21 cellular contexts compared by ENCODE assay signal in the genomic region with DNA sequence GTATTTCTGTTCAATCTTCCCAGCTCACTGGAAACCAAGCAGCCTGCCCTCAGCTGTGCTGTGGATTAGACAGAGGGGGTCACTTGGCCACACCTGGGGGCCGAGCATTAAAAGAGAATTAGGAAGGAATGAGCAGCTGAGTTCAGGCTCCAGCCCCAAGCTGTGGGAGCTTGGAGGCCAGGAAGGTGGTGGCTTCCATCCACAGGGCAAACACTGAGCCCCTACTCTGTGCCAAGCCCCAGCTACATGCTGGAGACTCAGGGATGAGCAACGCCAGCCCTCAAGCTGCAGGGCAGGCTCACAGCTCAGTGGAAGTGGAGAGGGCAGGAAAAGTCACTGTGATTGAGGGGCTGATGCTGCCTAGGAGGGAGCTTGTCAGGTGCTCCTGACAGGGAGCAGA.
"Had no signal": no experiment of that assay in that cellular context is flagged by ENCODE, and none has a peak within 500 bp of the region (broad histone marks: within the 10 kb centered on the region; RNA-seq: fewer than 3 reads in every experiment).

No MANE protein-coding gene starts in this region.

- H3K27me3 ChIP-seq: neural progenitor cell, ovary, right atrium auricular region, right lobe of liver, upper lobe of left lung, vagina had no signal

- H3K4me3 Mint-ChIP-seq: natural killer cell; nephron progenitor cell; neural progenitor cell; stimulated activated memory B cell treated with anti-CD40 and anti-IgM and Interleukin-4, amounts not matched to agents 10 μg/mL and 1 μg/mL and 100 μg/mL, for 72 hours; stimulated activated naive CD8-positive, alpha-beta T cell treated with anti-CD3 and anti-CD28 coated beads, Interleukin-15, amount 100 ng/mL, for 72 hours had no signal

- H3K4me3 ChIP-seq: left ventricle myocardium inferior, lung, neural progenitor cell, ovary, right atrium auricular region, right lobe of liver, smooth muscle cell, transverse colon, upper lobe of left lung, vagina had no signal

- H3K27ac ChIP-seq: left ventricle myocardium inferior, neural progenitor cell, ovary, right atrium auricular region, right lobe of liver, transverse colon, upper lobe of left lung, vagina had no signal

- H3K9me3 ChIP-seq: left ventricle myocardium inferior, ovary, right atrium auricular region, right lobe of liver, transverse colon, upper lobe of left lung, vagina had no signal

- H3K27ac Mint-ChIP-seq: natural killer cell; nephron progenitor cell; neural progenitor cell; progenitor cell of endocrine pancreas; stimulated activated memory B cell treated with anti-CD40 and anti-IgM and Interleukin-4, amounts not matched to agents 10 μg/mL and 1 μg/mL and 100 μg/mL, for 72 hours had no signal

- DNase-seq: left ventricle myocardium inferior; natural killer cell; nephron progenitor cell; ovary; right lobe of liver; stimulated activated CD4-positive, alpha-beta T cell treated with anti-CD3 and anti-CD28 coated beads, Interleukin-1b, Interleukin-23, amount 100 ng/mL, for 48 hours; stimulated activated CD4-positive, alpha-beta T cell treated with anti-CD3 and anti-CD28 coated beads, Interleukin-2, amount 100 ng/mL, for 48 hours; stimulated activated CD4-positive, alpha-beta T cell treated with anti-CD3 and anti-CD28 coated beads, Interleukin-4, amount 100 ng/mL, for 4 hours; stimulated activated CD8-positive, alpha-beta memory T cell treated with anti-CD3 and anti-CD28 coated beads, Interleukin-4, amount 100 ng/mL, for 48 hours; stimulated activated naive CD4-positive, alpha-beta T cell treated with Interleukin-2 at 50 U/mL for 16 hours; stimulated activated naive CD8-positive, alpha-beta T cell treated with anti-CD3 and anti-CD28 coated beads, Interleukin-15, amount 100 ng/mL, for 72 hours; substantia nigra; transverse colon; upper lobe of left lung had no signal

- H3K4me2 ChIP-seq: neural progenitor cell, smooth muscle cell had no signal

- H3K36me3 Mint-ChIP-seq: natural killer cell; neural progenitor cell; stimulated activated memory B cell treated with anti-CD40 and anti-IgM and Interleukin-4, amounts not matched to agents 10 μg/mL and 1 μg/mL and 100 μg/mL, for 72 hours had no signal

- H3K9ac ChIP-seq: neural progenitor cell had no signal

- H3K4me1 Mint-ChIP-seq: natural killer cell; neural progenitor cell; stimulated activated memory B cell treated with anti-CD40 and anti-IgM and Interleukin-4, amounts not matched to agents 10 μg/mL and 1 μg/mL and 100 μg/mL, for 72 hours; stimulated activated naive CD8-positive, alpha-beta T cell treated with anti-CD3 and anti-CD28 coated beads, Interleukin-15, amount 100 ng/mL, for 72 hours had no signal

- H3K9me3 Mint-ChIP-seq: natural killer cell; neural progenitor cell; stimulated activated naive CD8-positive, alpha-beta T cell treated with anti-CD3 and anti-CD28 coated beads, Interleukin-15, amount 100 ng/mL, for 72 hours had no signal

- H3K36me3 ChIP-seq: left ventricle myocardium inferior, neural progenitor cell, ovary, right atrium auricular region, right lobe of liver, transverse colon, upper lobe of left lung, vagina had no signal

- H3K27me3 Mint-ChIP-seq: stimulated activated memory B cell treated with anti-CD40 and anti-IgM and Interleukin-4, amounts not matched to agents 10 μg/mL and 1 μg/mL and 100 μg/mL, for 72 hours; stimulated activated naive CD8-positive, alpha-beta T cell treated with anti-CD3 and anti-CD28 coated beads, Interleukin-15, amount 100 ng/mL, for 72 hours had no signal

- H3K4me1 ChIP-seq: left ventricle myocardium inferior, neural progenitor cell, right atrium auricular region, right lobe of liver, transverse colon, upper lobe of left lung, vagina had no signal

- ATAC-seq: natural killer cell; right lobe of liver; stimulated activated memory B cell treated with anti-CD40 and anti-IgM and Interleukin-4, amounts not matched to agents 10 μg/mL and 1 μg/mL and 100 μg/mL, for 72 hours; stimulated activated naive CD8-positive, alpha-beta T cell treated with anti-CD3 and anti-CD28 coated beads, Interleukin-15, amount 100 ng/mL, for 72 hours had no signal
